Comparison of ENCODE assay signal across 1 cellular context in the genomic region with DNA sequence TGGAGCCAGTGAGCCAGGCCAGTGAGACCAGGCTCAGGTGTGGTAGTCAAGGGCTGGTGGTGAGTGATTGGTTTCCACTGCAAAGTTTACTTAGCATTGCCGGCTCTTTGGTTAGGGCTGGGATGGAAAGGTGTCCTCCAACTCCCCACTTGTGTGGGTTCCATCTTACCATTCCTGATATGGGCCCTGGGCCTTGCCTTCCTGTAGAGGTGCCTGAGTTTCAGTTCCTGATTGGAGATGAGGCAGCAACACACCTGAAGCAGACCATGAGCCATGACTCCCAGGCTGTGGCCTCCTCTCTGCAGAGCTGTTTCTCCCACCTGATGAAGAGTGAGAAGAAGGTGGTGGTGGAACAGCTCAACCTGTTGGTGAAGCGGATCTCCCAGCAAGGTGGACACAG.
TF ChIP-seq lines count a peak whose summit lies in the region.

No MANE protein-coding gene starts in this region.

TF ChIP-seq in H1, 55 proteins besides CTCF, POLR2A, EP300 and RAD21:
- no peak for TF ChIP-seq SP2 (IDR thresholded peaks at IDR 0.05; ENCODE audit: low read length)
- TF ChIP-seq, protein P1, sequence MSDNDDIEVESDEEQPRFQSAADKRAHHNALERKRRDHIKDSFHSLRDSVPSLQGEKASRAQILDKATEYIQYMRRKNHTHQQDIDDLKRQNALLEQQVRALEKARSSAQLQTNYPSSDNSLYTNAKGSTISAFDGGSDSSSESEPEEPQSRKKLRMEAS (IDR thresholded peaks at IDR 0.05): no peak
- TF ChIP-seq SRF (IDR thresholded peaks at IDR 0.05; ENCODE audit: low read depth, low read length): no peak
- TF ChIP-seq RNF2 (IDR thresholded peaks at IDR 0.05; ENCODE audit: borderline replicate concordance, low read depth, low read length, missing control alignments, poor library complexity, severe bottlenecking): no peak
- no peak for TF ChIP-seq TEAD4 (IDR thresholded peaks at IDR 0.05; ENCODE audit: low read depth, low read length)
- no peak for TF ChIP-seq BCL11A (IDR thresholded peaks at IDR 0.05; ENCODE audit: low read depth in 2 of 2, low read length in 2 of 2)
- TF ChIP-seq CTBP2 (IDR thresholded peaks at IDR 0.05; ENCODE audit: borderline replicate concordance, insufficient read depth, insufficient read length, low read length): no peak
- no peak for TF ChIP-seq SP1 (IDR thresholded peaks at IDR 0.05; ENCODE audit: low read depth, low read length)
- TF ChIP-seq, protein P2, sequence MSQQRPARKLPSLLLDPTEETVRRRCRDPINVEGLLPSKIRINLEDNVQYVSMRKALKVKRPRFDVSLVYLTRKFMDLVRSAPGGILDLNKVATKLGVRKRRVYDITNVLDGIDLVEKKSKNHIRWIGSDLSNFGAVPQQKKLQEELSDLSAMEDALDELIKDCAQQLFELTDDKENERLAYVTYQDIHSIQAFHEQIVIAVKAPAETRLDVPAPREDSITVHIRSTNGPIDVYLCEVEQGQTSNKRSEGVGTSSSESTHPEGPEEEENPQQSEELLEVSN (IDR thresholded peaks at IDR 0.05): no peak
- no peak for TF ChIP-seq JUND (IDR thresholded peaks at IDR 0.05; ENCODE audit: low read length)
- TF ChIP-seq, protein P3, sequence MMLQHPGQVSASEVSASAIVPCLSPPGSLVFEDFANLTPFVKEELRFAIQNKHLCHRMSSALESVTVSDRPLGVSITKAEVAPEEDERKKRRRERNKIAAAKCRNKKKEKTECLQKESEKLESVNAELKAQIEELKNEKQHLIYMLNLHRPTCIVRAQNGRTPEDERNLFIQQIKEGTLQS (IDR thresholded peaks at IDR 0.05; ENCODE audit: insufficient read depth, low read depth, low read length): no peak
- TF ChIP-seq BRCA1 (IDR thresholded peaks at IDR 0.05; ENCODE audit: low read depth, low read length): no peak
- no peak for TF ChIP-seq POLR2AphosphoS5 (IDR thresholded peaks at IDR 0.05; ENCODE audit: low read depth, low read length)
- TF ChIP-seq SIN3A (conservative IDR thresholded peaks at IDR 0.05 in 1 of 2, IDR thresholded peaks at IDR 0.05 in 1 of 2; ENCODE audit: low read depth in 1 of 2, low read length in 2 of 2): no peak
